Comparison of ENCODE assay signal across 1 cellular context in genomic region chr12:48681738-48682532, GRCh38.
TF ChIP-seq lines count a peak whose summit lies in the region.

KANSL2 (minus strand) TSS chr12:48682238; CDS start chr12:48681632, 606 bp downstream.

TF ChIP-seq in HepG2, 621 proteins besides CTCF, POLR2A, EP300 and RAD21 (continued from another document and continues in another):
- TF ChIP-seq, protein P1, sequence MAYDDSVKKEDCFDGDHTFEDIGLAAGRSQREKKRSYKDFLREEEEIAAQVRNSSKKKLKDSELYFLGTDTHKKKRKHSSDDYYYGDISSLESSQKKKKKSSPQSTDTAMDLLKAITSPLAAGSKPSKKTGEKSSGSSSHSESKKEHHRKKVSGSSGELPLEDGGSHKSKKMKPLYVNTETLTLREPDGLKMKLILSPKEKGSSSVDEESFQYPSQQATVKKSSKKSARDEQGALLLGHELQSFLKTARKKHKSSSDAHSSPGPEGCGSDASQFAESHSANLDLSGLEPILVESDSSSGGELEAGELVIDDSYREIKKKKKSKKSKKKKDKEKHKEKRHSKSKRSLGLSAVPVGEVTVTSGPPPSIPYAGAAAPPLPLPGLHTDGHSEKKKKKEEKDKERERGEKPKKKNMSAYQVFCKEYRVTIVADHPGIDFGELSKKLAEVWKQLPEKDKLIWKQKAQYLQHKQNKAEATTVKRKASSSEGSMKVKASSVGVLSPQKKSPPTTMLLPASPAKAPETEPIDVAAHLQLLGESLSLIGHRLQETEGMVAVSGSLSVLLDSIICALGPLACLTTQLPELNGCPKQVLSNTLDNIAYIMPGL (CRISPR knock-in tag; IDR thresholded peaks at IDR 0.05; ENCODE audit: borderline replicate concordance in 1 of 2, low read depth in 1 of 2) = peak; percentile 90 to 95
- TF ChIP-seq HOXD1 (CRISPR knock-in tag; IDR thresholded peaks at IDR 0.05) (peak; percentile 40; the same call in 1 of the 2 replicates), MXD4 (CRISPR knock-in tag; IDR thresholded peaks at IDR 0.05) (peak; percentile 86), ZBTB34 (CRISPR knock-in tag; IDR thresholded peaks at IDR 0.05) (no peak), KDM5A (IDR thresholded peaks at IDR 0.05; ENCODE audit: borderline replicate concordance, low read length) (peak; percentile 72; the same call in 1 of the 2 replicates), CSRNP1 (CRISPR knock-in tag; IDR thresholded peaks at IDR 0.05) (peak; percentile 70; the same call in 1 of the 2 replicates), STAT6 (CRISPR knock-in tag; IDR thresholded peaks at IDR 0.05; ENCODE audit: borderline replicate concordance) (0 out of 2 replicates have a peak, but pooled peaks have one; percentile 27), DPF2 (CRISPR knock-in tag; IDR thresholded peaks at IDR 0.05; ENCODE audit: borderline replicate concordance, low read depth) (no peak), ZFP91 (CRISPR knock-in tag; IDR thresholded peaks at IDR 0.05; ENCODE audit: borderline replicate concordance) (peak; percentile 93), ZNF224 (CRISPR knock-in tag; IDR thresholded peaks at IDR 0.05) (0 out of 2 replicates have a peak, but pooled peaks have one; percentile 61), HOXA9 (CRISPR knock-in tag; IDR thresholded peaks at IDR 0.05; ENCODE audit: borderline replicate concordance) (no peak; the same call in 1 of the 2 replicates), MATR3 (CRISPR knock-in tag; IDR thresholded peaks at IDR 0.05) (no peak), ZNF784 (CRISPR knock-in tag; IDR thresholded peaks at IDR 0.05; ENCODE audit: borderline replicate concordance) (no peak), KDM5B (CRISPR knock-in tag; IDR thresholded peaks at IDR 0.05; ENCODE audit: borderline replicate concordance) (peak; percentile 81; the same call in 1 of the 2 replicates), ZNF138 (CRISPR knock-in tag; IDR thresholded peaks at IDR 0.05; ENCODE audit: low read depth) (0 out of 2 replicates have a peak, but pooled peaks have one; percentile 23), RFX3 (CRISPR knock-in tag; IDR thresholded peaks at IDR 0.05) (no peak), RBAK (CRISPR knock-in tag; IDR thresholded peaks at IDR 0.05) (no peak), ELF4 (CRISPR knock-in tag; IDR thresholded peaks at IDR 0.05; ENCODE audit: borderline replicate concordance) (no peak), CREB1 (IDR thresholded peaks at IDR 0.05) (peak; percentile 72), CREB1 (CRISPR knock-in tag; IDR thresholded peaks at IDR 0.05) (peak; percentile 74), ONECUT2 (CRISPR knock-in tag; IDR thresholded peaks at IDR 0.05) (no peak), NKX3-1 (CRISPR knock-in tag; IDR thresholded peaks at IDR 0.05) (peak; percentile 66), RFX5 (IDR thresholded peaks at IDR 0.05; ENCODE audit: low read depth, low read length) (0 out of 2 replicates have a peak, but pooled peaks have one; percentile 13), ZSCAN29 (CRISPR knock-in tag; conservative IDR thresholded peaks at IDR 0.05) (0 out of 2 replicates have a peak, but pooled peaks have one; percentile 90)
- TF ChIP-seq, protein P2, sequence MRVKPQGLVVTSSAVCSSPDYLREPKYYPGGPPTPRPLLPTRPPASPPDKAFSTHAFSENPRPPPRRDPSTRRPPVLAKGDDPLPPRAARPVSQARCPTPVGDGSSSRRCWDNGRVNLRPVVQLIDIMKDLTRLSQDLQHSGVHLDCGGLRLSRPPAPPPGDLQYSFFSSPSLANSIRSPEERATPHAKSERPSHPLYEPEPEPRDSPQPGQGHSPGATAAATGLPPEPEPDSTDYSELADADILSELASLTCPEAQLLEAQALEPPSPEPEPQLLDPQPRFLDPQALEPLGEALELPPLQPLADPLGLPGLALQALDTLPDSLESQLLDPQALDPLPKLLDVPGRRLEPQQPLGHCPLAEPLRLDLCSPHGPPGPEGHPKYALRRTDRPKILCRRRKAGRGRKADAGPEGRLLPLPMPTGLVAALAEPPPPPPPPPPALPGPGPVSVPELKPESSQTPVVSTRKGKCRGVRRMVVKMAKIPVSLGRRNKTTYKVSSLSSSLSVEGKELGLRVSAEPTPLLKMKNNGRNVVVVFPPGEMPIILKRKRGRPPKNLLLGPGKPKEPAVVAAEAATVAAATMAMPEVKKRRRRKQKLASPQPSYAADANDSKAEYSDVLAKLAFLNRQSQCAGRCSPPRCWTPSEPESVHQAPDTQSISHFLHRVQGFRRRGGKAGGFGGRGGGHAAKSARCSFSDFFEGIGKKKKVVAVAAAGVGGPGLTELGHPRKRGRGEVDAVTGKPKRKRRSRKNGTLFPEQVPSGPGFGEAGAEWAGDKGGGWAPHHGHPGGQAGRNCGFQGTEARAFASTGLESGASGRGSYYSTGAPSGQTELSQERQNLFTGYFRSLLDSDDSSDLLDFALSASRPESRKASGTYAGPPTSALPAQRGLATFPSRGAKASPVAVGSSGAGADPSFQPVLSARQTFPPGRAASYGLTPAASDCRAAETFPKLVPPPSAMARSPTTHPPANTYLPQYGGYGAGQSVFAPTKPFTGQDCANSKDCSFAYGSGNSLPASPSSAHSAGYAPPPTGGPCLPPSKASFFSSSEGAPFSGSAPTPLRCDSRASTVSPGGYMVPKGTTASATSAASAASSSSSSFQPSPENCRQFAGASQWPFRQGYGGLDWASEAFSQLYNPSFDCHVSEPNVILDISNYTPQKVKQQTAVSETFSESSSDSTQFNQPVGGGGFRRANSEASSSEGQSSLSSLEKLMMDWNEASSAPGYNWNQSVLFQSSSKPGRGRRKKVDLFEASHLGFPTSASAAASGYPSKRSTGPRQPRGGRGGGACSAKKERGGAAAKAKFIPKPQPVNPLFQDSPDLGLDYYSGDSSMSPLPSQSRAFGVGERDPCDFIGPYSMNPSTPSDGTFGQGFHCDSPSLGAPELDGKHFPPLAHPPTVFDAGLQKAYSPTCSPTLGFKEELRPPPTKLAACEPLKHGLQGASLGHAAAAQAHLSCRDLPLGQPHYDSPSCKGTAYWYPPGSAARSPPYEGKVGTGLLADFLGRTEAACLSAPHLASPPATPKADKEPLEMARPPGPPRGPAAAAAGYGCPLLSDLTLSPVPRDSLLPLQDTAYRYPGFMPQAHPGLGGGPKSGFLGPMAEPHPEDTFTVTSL (CRISPR knock-in tag; IDR thresholded peaks at IDR 0.05; ENCODE audit: borderline replicate concordance) = peak; percentile 60; the same call in 1 of the 2 replicates
- TF ChIP-seq, protein P3, sequence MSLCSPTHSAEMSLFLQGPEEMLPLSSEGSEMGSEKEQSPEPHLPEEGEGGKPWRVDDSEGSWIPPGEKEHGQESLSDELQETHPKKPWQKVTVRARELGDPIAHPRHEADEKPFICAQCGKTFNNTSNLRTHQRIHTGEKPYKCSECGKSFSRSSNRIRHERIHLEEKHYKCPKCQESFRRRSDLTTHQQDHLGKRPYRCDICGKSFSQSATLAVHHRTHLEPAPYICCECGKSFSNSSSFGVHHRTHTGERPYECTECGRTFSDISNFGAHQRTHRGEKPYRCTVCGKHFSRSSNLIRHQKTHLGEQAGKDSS (CRISPR knock-in tag; IDR thresholded peaks at IDR 0.05; ENCODE audit: borderline replicate concordance, low read depth) = peak; percentile 77; the same call in 1 of the 2 replicates
- TF ChIP-seq, protein P4, sequence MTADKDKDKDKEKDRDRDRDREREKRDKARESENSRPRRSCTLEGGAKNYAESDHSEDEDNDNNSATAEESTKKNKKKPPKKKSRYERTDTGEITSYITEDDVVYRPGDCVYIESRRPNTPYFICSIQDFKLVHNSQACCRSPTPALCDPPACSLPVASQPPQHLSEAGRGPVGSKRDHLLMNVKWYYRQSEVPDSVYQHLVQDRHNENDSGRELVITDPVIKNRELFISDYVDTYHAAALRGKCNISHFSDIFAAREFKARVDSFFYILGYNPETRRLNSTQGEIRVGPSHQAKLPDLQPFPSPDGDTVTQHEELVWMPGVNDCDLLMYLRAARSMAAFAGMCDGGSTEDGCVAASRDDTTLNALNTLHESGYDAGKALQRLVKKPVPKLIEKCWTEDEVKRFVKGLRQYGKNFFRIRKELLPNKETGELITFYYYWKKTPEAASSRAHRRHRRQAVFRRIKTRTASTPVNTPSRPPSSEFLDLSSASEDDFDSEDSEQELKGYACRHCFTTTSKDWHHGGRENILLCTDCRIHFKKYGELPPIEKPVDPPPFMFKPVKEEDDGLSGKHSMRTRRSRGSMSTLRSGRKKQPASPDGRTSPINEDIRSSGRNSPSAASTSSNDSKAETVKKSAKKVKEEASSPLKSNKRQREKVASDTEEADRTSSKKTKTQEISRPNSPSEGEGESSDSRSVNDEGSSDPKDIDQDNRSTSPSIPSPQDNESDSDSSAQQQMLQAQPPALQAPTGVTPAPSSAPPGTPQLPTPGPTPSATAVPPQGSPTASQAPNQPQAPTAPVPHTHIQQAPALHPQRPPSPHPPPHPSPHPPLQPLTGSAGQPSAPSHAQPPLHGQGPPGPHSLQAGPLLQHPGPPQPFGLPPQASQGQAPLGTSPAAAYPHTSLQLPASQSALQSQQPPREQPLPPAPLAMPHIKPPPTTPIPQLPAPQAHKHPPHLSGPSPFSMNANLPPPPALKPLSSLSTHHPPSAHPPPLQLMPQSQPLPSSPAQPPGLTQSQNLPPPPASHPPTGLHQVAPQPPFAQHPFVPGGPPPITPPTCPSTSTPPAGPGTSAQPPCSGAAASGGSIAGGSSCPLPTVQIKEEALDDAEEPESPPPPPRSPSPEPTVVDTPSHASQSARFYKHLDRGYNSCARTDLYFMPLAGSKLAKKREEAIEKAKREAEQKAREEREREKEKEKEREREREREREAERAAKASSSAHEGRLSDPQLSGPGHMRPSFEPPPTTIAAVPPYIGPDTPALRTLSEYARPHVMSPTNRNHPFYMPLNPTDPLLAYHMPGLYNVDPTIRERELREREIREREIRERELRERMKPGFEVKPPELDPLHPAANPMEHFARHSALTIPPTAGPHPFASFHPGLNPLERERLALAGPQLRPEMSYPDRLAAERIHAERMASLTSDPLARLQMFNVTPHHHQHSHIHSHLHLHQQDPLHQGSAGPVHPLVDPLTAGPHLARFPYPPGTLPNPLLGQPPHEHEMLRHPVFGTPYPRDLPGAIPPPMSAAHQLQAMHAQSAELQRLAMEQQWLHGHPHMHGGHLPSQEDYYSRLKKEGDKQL (CRISPR knock-in tag; IDR thresholded peaks at IDR 0.05; ENCODE audit: low read depth) = no peak
- TF ChIP-seq, protein P5, sequence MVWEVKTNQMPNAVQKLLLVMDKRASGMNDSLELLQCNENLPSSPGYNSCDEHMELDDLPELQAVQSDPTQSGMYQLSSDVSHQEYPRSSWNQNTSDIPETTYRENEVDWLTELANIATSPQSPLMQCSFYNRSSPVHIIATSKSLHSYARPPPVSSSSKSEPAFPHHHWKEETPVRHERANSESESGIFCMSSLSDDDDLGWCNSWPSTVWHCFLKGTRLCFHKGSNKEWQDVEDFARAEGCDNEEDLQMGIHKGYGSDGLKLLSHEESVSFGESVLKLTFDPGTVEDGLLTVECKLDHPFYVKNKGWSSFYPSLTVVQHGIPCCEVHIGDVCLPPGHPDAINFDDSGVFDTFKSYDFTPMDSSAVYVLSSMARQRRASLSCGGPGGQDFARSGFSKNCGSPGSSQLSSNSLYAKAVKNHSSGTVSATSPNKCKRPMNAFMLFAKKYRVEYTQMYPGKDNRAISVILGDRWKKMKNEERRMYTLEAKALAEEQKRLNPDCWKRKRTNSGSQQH (CRISPR knock-in tag; IDR thresholded peaks at IDR 0.05; ENCODE audit: low read depth) = peak; percentile 46; the same call in 1 of the 2 replicates
